Comparison of ENCODE assay signal across 19 cellular contexts in genomic region chr3:10668077-10668476, GRCh38.
DNase-seq lines count a peak whose midpoint lies in the region; ATAC-seq and TF ChIP-seq lines count a peak whose summit lies in the region.
"Had no signal": no experiment of that assay in that cellular context is flagged by ENCODE, and none has a peak within 500 bp of the region (broad histone marks: within the 10 kb centered on the region; RNA-seq: fewer than 3 reads in every experiment).

No MANE protein-coding gene starts in this region.

- no peak overlapping the region for H2AFZ ChIP-seq in H9 (ENCODE audit: low read length)
- no peak overlapping the region for H2AFZ ChIP-seq in Karpas-422 (ENCODE audit: low read length)

- no peak overlapping the region for H3K4me2 ChIP-seq in H9 (ENCODE audit: insufficient read depth, insufficient read length, low read length)
- H3K4me2 ChIP-seq in Karpas-422 (ENCODE audit: low read depth, low read length, poor library complexity, severe bottlenecking): peak overlapping the region; percentile 70
- H3K4me2 ChIP-seq: GM23338 had no signal

- no peak overlapping the region for H3K27ac Mint-ChIP-seq in H9
- H3K27ac Mint-ChIP-seq: B cell; CD4-positive, CD25-positive, alpha-beta regulatory T cell; CD8-positive, alpha-beta T cell; GM23338 had no signal

- no peaks in the 10 kb centered on the region for H3K79me1 ChIP-seq in H9 (ENCODE audit: insufficient read depth, low read depth, low read length, poor library complexity, severe bottlenecking)

- no peaks in the 10 kb centered on the region; a peak in 1 of 5 replicates for H3K9me3 Mint-ChIP-seq in H9
- H3K9me3 Mint-ChIP-seq: CD8-positive, alpha-beta T cell; GM23338 had no signal

- H3K27me3 ChIP-seq in H9 (ENCODE audit: insufficient read depth, low read length) (no peaks in the 10 kb centered on the region), Karpas-422 (ENCODE audit: low read length) (peaks cover 3% of the 10 kb centered on the region; the same call in 1 of the 2 replicates)
- H3K27me3 ChIP-seq: BLaER1 had no signal

- no peak overlapping the region for H2BK15ac ChIP-seq in H9 (ENCODE audit: low read depth, low read length)

- no peaks in the 10 kb centered on the region for H3K36me3 Mint-ChIP-seq in H9 (ENCODE audit: insufficient read depth in 1 of 3, low read depth in 3 of 3)
- H3K36me3 Mint-ChIP-seq: CD4-positive, CD25-positive, alpha-beta regulatory T cell; CD8-positive, alpha-beta T cell had no signal

- H3K14ac ChIP-seq in H9 (ENCODE audit: insufficient read depth, low read length): 0 out of 2 replicates have a peak overlapping the region, but pooled peaks have one; percentile 62

- no peak overlapping the region for H3K23ac ChIP-seq in H9 (ENCODE audit: insufficient read length, low read depth, low read length)

- no peak overlapping the region for H3K56ac ChIP-seq in H9 (ENCODE audit: insufficient read length, low read depth, low read length)

- H3T11ph ChIP-seq in H9 (ENCODE audit: low read length): no peak overlapping the region

- TF ChIP-seq CTCF in H9 (conservative IDR thresholded peaks at IDR 0.05): no peak

- no peak overlapping the region for H3K4me3 ChIP-seq in Karpas-422 (ENCODE audit: low read length)
- H3K4me3 ChIP-seq: BLaER1, GM12878, GM23338 had no signal

- no peak overlapping the region for H4K91ac ChIP-seq in H9 (ENCODE audit: insufficient read length, low read depth, low read length)

- H4K20me1 ChIP-seq in H9 (ENCODE audit: control insufficient read depth, insufficient read depth, insufficient read length) (no peaks in the 10 kb centered on the region), Karpas-422 (ENCODE audit: insufficient read depth, low read depth, low read length) (no peaks in the 10 kb centered on the region)
- H4K20me1 ChIP-seq: BLaER1 had no signal

- H3K9ac ChIP-seq in H9 (ENCODE audit: extremely low read depth, insufficient read length, low read length) (no peak overlapping the region), Karpas-422 (ENCODE audit: low read length) (peak overlapping the region; percentile 68)
- H3K9ac ChIP-seq: BLaER1 had no signal

- peaks cover 9 to 28% of the 10 kb centered on the region in 2 experiments for H3K4me1 Mint-ChIP-seq in H9

- H3K79me2 ChIP-seq in H9 (ENCODE audit: insufficient read depth, low read length): no peaks in the 10 kb centered on the region
- H3K79me2 ChIP-seq in Karpas-422 (ENCODE audit: low read length): no peaks in the 10 kb centered on the region

- DNase-seq in H9 (no peak), Karpas-422 (no peak), ecto neural progenitor cell (ENCODE audit: low spot score) (peak; percentile 32), NCI-H446 treated with DMSO at 0.1 percent for 48 hours (lab: John Stamatoyannopoulos, UW) (no peak), DMS 273 (lab: John Stamatoyannopoulos, UW; ENCODE audit: unreplicated experiment) (no peak)
- DNase-seq: Caco-2; CD4-positive, CD25-positive, alpha-beta regulatory T cell; CD8-positive, alpha-beta T cell; DMS 273 treated with DMSO at 0.1 percent for 48 hours; DMS79; EL; GDM1; HCEC 1CT had no signal

- no peak overlapping the region for H2BK5ac ChIP-seq in H9 (ENCODE audit: insufficient read length, low read length)

- H3K4me3 Mint-ChIP-seq in H9: no peak overlapping the region
- H3K4me3 Mint-ChIP-seq: B cell; CD4-positive, CD25-positive, alpha-beta regulatory T cell; CD8-positive, alpha-beta T cell; GM23338 had no signal

- H3K27me3 Mint-ChIP-seq in H9 (ENCODE audit: low read depth): peaks cover 22% of the 10 kb centered on the region

- no peak for ATAC-seq in GM21529 (IDR thresholded peaks at IDR 0.05; ENCODE audit: unreplicated experiment)
- ATAC-seq: CD8-positive, alpha-beta T cell; GM23338 had no signal

- H2BK120ac ChIP-seq in H9 (ENCODE audit: low read depth, low read length, poor library complexity, severe bottlenecking): no peak overlapping the region

- no peaks in the 10 kb centered on the region for H3K9me3 ChIP-seq in H9 (ENCODE audit: control insufficient read depth, low read depth, low read length)
- no peaks in the 10 kb centered on the region for H3K9me3 ChIP-seq in Karpas-422 (ENCODE audit: low read length)
- H3K9me3 ChIP-seq: BLaER1, Caco-2 had no signal

- WGBS in H9 (ENCODE audit: extremely low coverage, insufficient read length, low lambda C conversion rate): no CpG with 5 or more reads among the region's 11 CpGs

- H4K5ac ChIP-seq in H9 (ENCODE audit: insufficient read length, low read depth, low read length): no peak overlapping the region

- H3K23me2 ChIP-seq in H9 (ENCODE audit: insufficient read length, low read depth, low read length, poor library complexity, severe bottlenecking): no peaks in the 10 kb centered on the region

- H3K9me2 ChIP-seq in Karpas-422 (replicated peaks; ENCODE audit: insufficient read depth, low read length): no peaks in the 10 kb centered on the region

- no peak overlapping the region for H4K8ac ChIP-seq in H9 (replicated peaks; ENCODE audit: insufficient read length, low read depth, low read length)

- no peak overlapping the region for H3K18ac ChIP-seq in H9 (ENCODE audit: insufficient read length, low read depth, low read length)

- no peak overlapping the region for H3K27ac ChIP-seq in H9 (ENCODE audit: insufficient read length, low read depth, low read length)
- no peak overlapping the region for H3K27ac ChIP-seq in Karpas-422 (ENCODE audit: low read length)
- H3K27ac ChIP-seq: BLaER1, C4-2B had no signal

- no peaks in the 10 kb centered on the region for H3K36me3 ChIP-seq in Karpas-422 (ENCODE audit: insufficient read depth, low read length)
- H3K36me3 ChIP-seq: BLaER1 had no signal

- H2AK5ac ChIP-seq in H9 (ENCODE audit: insufficient read length, low read length): no peak overlapping the region

- no peak overlapping the region for H2BK12ac ChIP-seq in H9 (ENCODE audit: insufficient read length, low read depth, low read length)

- H3K4me1 ChIP-seq in H9 (ENCODE audit: insufficient read depth, low read length) (no peaks in the 10 kb centered on the region; the same call in 1 of the 2 replicates), Karpas-422 (ENCODE audit: low read length) (peaks cover 88% of the 10 kb centered on the region)
- H3K4me1 ChIP-seq: Caco-2 had no signal

- no peak overlapping the region for H3K4ac ChIP-seq in H9 (ENCODE audit: low read depth, low read length)

- no peak overlapping the region for H2BK20ac ChIP-seq in H9 (ENCODE audit: low read depth, low read length, poor library complexity, severe bottlenecking)
